Comparison of ENCODE assay signal across 6 cellular contexts in genomic region chr22:11599456-11599855, GRCh38.
DNase-seq lines count a peak whose midpoint lies in the region; FAIRE-seq and TF ChIP-seq lines count a peak whose summit lies in the region.
"Not testable (repeated sequence)": the region's sequence is repeated elsewhere in the genome, so short reads cannot be mapped to it uniquely, and the experiment has no call there.

No MANE protein-coding gene starts in this region.

- TF ChIP-seq POLR2A in spleen (IDR thresholded peaks at IDR 0.05); vagina (IDR thresholded peaks at IDR 0.05): not testable (repeated sequence)

- not testable (repeated sequence) for TF ChIP-seq CTCF in kidney (IDR thresholded peaks at IDR 0.05; ENCODE audit: borderline replicate concordance, extremely low read depth, insufficient read depth); osteoblast (IDR thresholded peaks at IDR 0.05; ENCODE audit: extremely low read depth, low read depth, low read length); spleen (IDR thresholded peaks at IDR 0.05 in 8 of 11, conservative IDR thresholded peaks at IDR 0.05 in 3 of 11); vagina (IDR thresholded peaks at IDR 0.05)

- H3K27me3 ChIP-seq in osteoblast (ENCODE audit: insufficient read depth, low read length); spleen (replicated peaks in 1 of 7); vagina: not testable (repeated sequence)

- not testable (repeated sequence) for H3K79me2 ChIP-seq in osteoblast (ENCODE audit: insufficient read depth, low read length)

- H2AFZ ChIP-seq in osteoblast (ENCODE audit: low read length): not testable (repeated sequence)

- 89 to 96% (median 92%) methylated on average over 9 to 19 of the region's 19 CpGs for WGBS in spleen, 5 donors

- H3K9me3 ChIP-seq in kidney (ENCODE audit: control insufficient read depth in 1 of 2, low read length in 2 of 2); osteoblast (ENCODE audit: low read depth, low read length): not testable (repeated sequence)
- peaks cover 0 to 87% (median 73%) of the 10 kb centered on the region in 8 donors for H3K9me3 ChIP-seq in spleen
- H3K9me3 ChIP-seq in vagina: peaks cover 18% of the 10 kb centered on the region

- H3K4me2 ChIP-seq in osteoblast (ENCODE audit: insufficient read depth, low read length): not testable (repeated sequence)

- H3K9ac ChIP-seq in kidney (ENCODE audit: low read length in 2 of 2): not testable (repeated sequence)

- not testable (repeated sequence) for FAIRE-seq in kidney (lab: Jason Lieb, UNC)

- H3K4me1 ChIP-seq in kidney (ENCODE audit: control insufficient read depth in 1 of 2, insufficient read depth in 1 of 2, low read depth in 1 of 2, low read length in 2 of 2); osteoblast (ENCODE audit: insufficient read depth, low read length); spleen; vagina: not testable (repeated sequence)

- DNase-seq in AG20443 (ENCODE audit: low spot score): peak; percentile 1
- DNase-seq in islet precursor cell: peak; percentile 16
- DNase-seq in kidney: peak; percentile 36
- DNase-seq in osteoblast (ENCODE audit: insufficient read length, low spot score, missing footprints): peak; percentile 21
- peak; percentile 27 for DNase-seq in spleen
- DNase-seq in vagina (ENCODE audit: extremely low spot score in 2 of 2): peak; percentile 19 to 22

- intact Hi-C loops in kidney (cut with DNase I); spleen (cut with DNase I; ENCODE audit: low total_unique reads); vagina (cut with DNase I): not testable (repeated sequence)

- H3K36me3 ChIP-seq in kidney (ENCODE audit: control insufficient read depth in 1 of 2, insufficient read depth in 2 of 2, low read length in 2 of 2); osteoblast (ENCODE audit: insufficient read depth, low read length); spleen; vagina: not testable (repeated sequence)

- H3K4me3 ChIP-seq in kidney (ENCODE audit: low read length in 2 of 2); osteoblast (ENCODE audit: insufficient read depth, low read length); spleen; vagina: not testable (repeated sequence)

- not testable (repeated sequence) for H4K20me1 ChIP-seq in osteoblast (ENCODE audit: insufficient read depth, low read length)

- not testable (repeated sequence) for H3K27ac ChIP-seq in kidney (ENCODE audit: low read depth in 2 of 2, low read length in 2 of 2); osteoblast (ENCODE audit: low read depth, low read length); spleen; vagina
